1 cellular context compared by ENCODE assay signal in the genomic region with DNA sequence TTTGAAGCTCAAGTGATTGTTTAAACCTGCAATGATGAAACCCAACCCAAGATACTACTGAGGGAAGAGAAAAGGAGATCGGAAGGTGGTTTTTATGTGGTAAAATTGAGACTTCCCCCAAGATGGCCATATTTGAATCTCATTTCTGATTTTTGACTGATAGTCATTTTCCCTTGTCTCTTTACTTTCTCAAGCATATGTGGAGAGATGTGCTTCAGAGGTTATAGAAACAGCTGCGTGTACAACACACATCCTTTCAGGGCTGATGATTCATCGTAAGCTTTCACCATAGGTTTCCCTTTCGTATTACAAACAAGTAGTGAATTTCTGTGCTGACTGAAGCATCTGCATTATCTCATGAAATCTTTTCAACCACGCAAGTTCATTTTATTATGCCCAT.
TF ChIP-seq lines count a peak whose summit lies in the region.

No MANE protein-coding gene starts in this region.

TF ChIP-seq in GM23338, 12 proteins besides CTCF, POLR2A, EP300 and RAD21 (continued from another document):
- TF ChIP-seq, protein P1, sequence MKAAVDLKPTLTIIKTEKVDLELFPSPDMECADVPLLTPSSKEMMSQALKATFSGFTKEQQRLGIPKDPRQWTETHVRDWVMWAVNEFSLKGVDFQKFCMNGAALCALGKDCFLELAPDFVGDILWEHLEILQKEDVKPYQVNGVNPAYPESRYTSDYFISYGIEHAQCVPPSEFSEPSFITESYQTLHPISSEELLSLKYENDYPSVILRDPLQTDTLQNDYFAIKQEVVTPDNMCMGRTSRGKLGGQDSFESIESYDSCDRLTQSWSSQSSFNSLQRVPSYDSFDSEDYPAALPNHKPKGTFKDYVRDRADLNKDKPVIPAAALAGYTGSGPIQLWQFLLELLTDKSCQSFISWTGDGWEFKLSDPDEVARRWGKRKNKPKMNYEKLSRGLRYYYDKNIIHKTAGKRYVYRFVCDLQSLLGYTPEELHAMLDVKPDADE (IDR thresholded peaks at IDR 0.05): no peak
- TF ChIP-seq JUNB (IDR thresholded peaks at IDR 0.05; ENCODE audit: unreplicated experiment) (no peak), ZNF114 (CRISPR knock-in tag; IDR thresholded peaks at IDR 0.05) (no peak)
- TF ChIP-seq, protein P2, sequence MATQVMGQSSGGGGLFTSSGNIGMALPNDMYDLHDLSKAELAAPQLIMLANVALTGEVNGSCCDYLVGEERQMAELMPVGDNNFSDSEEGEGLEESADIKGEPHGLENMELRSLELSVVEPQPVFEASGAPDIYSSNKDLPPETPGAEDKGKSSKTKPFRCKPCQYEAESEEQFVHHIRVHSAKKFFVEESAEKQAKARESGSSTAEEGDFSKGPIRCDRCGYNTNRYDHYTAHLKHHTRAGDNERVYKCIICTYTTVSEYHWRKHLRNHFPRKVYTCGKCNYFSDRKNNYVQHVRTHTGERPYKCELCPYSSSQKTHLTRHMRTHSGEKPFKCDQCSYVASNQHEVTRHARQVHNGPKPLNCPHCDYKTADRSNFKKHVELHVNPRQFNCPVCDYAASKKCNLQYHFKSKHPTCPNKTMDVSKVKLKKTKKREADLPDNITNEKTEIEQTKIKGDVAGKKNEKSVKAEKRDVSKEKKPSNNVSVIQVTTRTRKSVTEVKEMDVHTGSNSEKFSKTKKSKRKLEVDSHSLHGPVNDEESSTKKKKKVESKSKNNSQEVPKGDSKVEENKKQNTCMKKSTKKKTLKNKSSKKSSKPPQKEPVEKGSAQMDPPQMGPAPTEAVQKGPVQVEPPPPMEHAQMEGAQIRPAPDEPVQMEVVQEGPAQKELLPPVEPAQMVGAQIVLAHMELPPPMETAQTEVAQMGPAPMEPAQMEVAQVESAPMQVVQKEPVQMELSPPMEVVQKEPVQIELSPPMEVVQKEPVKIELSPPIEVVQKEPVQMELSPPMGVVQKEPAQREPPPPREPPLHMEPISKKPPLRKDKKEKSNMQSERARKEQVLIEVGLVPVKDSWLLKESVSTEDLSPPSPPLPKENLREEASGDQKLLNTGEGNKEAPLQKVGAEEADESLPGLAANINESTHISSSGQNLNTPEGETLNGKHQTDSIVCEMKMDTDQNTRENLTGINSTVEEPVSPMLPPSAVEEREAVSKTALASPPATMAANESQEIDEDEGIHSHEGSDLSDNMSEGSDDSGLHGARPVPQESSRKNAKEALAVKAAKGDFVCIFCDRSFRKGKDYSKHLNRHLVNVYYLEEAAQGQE (IDR thresholded peaks at IDR 0.05; ENCODE audit: unreplicated experiment): no peak
